In the genomic region with DNA sequence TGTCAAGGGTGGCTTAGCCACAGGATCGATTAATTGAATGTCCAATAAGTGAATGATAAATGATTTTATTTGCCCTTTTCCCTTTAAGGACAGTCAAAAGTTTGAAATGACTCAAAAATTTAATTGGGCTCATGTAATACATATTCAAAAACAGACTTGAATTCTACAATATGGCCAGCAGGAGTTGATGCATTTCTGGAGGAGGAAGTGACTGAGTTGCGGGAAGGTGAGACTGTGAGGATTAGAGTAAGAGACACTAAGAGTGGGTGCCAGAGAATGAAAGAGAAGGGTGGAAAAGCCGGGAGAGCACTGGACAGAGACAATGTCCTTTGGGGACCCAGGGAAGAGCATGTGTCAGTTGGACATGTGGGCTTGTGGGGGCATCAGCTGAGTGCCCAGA, we compare ENCODE assay signal across 18 cellular contexts.
"Had no signal": no experiment of that assay in that cellular context is flagged by ENCODE, and none has a peak within 500 bp of the region (broad histone marks: within the 10 kb centered on the region; RNA-seq: fewer than 3 reads in every experiment).

No MANE protein-coding gene starts in this region.

- H3K9me3 Mint-ChIP-seq: activated naive CD4-positive, alpha-beta T cell treated with anti-CD3 and anti-CD28 coated beads, Interleukin-2, amount 50 U/mL, for 72 hours; endodermal cell; neural progenitor cell had no signal

- H3K4me1 ChIP-seq: body of pancreas, left lung, neural progenitor cell, tibial nerve, vagina had no signal

- H3K36me3 ChIP-seq: neural progenitor cell, vagina had no signal

- H3K36me3 Mint-ChIP-seq: neural progenitor cell had no signal

- H3K9me3 ChIP-seq: body of pancreas, left lung, vagina had no signal

- H3K4me3 ChIP-seq: body of pancreas, dorsolateral prefrontal cortex, left lung, neural progenitor cell, SK-N-MC, tibial nerve, vagina had no signal

- H3K27ac ChIP-seq: body of pancreas, dorsolateral prefrontal cortex, left lung, neural progenitor cell, SK-N-MC, tibial nerve, vagina had no signal

- H3K4me3 Mint-ChIP-seq: endodermal cell, neural progenitor cell had no signal

- DNase-seq: activated CD4-positive, alpha-beta T cell treated with anti-CD3 and anti-CD28 coated beads, Interleukin-2, amount 50 U/mL, for 1 hour; activated gamma-delta T cell; caudate nucleus; dorsolateral prefrontal cortex; endodermal cell; head of caudate nucleus; left lung; midbrain; stimulated activated CD8-positive, alpha-beta memory T cell treated with anti-CD3 and anti-CD28 coated beads, Interleukin-4, amount 100 ng/mL, for 48 hours; stimulated activated naive CD4-positive, alpha-beta T cell treated with Interleukin-2 at 50 U/mL for 16 hours; T1000 had no signal

- H3K27me3 ChIP-seq: body of pancreas, left lung, neural progenitor cell, tibial nerve, vagina had no signal

- ATAC-seq: activated naive CD4-positive, alpha-beta T cell treated with anti-CD3 and anti-CD28 coated beads, Interleukin-2, amount 50 U/mL, for 72 hours; body of pancreas; left lung had no signal

- H3K4me1 Mint-ChIP-seq: endodermal cell, neural progenitor cell had no signal

- H3K27ac Mint-ChIP-seq: endodermal cell, neural progenitor cell, progenitor cell of endocrine pancreas had no signal
